Comparison of ENCODE assay signal across 1 cellular context in genomic region chr1:114154963-114155322, GRCh38.
A peak's percentile ranks its signal among the peaks of the same experiment; 100 is the strongest.
TF ChIP-seq lines count a peak whose summit lies in the region.

No MANE protein-coding gene starts in this region.

TF ChIP-seq in WTC11, 78 proteins besides CTCF, POLR2A, EP300 and RAD21 (continued from another document and continues in another):
- TF ChIP-seq PRDM15 (CRISPR knock-in tag; IDR thresholded peaks at IDR 0.05) (no peak), MXD4 (CRISPR knock-in tag; IDR thresholded peaks at IDR 0.05; ENCODE audit: borderline replicate concordance) (no peak), CDX4 (CRISPR knock-in tag; IDR thresholded peaks at IDR 0.05; ENCODE audit: borderline replicate concordance) (no peak), E2F1 (CRISPR knock-in tag; IDR thresholded peaks at IDR 0.05) (no peak), MLX (CRISPR knock-in tag; IDR thresholded peaks at IDR 0.05) (0 out of 2 replicates have a peak, but pooled peaks have one; percentile 52), SP1 (CRISPR knock-in tag; conservative IDR thresholded peaks at IDR 0.05) (no peak), JAZF1 (CRISPR knock-in tag; IDR thresholded peaks at IDR 0.05) (no peak), JUN (CRISPR knock-in tag; IDR thresholded peaks at IDR 0.05) (peak; percentile 96), ATF2 (CRISPR knock-in tag; IDR thresholded peaks at IDR 0.05; ENCODE audit: borderline replicate concordance, low read depth) (no peak), NFATC4 (CRISPR knock-in tag; IDR thresholded peaks at IDR 0.05) (no peak), ZNF532 (CRISPR knock-in tag; IDR thresholded peaks at IDR 0.05; ENCODE audit: borderline replicate concordance) (no peak), ZSCAN18 (CRISPR knock-in tag; IDR thresholded peaks at IDR 0.05) (no peak), FOXJ3 (CRISPR knock-in tag; IDR thresholded peaks at IDR 0.05; ENCODE audit: borderline replicate concordance) (no peak), USF1 (CRISPR knock-in tag; IDR thresholded peaks at IDR 0.05) (peak; percentile 70), ZBTB21 (CRISPR knock-in tag; IDR thresholded peaks at IDR 0.05; ENCODE audit: borderline replicate concordance) (peak; percentile 79; the same call in 1 of the 2 replicates), AR (CRISPR knock-in tag; IDR thresholded peaks at IDR 0.05) (no peak), TEAD4 (CRISPR knock-in tag; IDR thresholded peaks at IDR 0.05) (peak; percentile 84; the same call in 1 of the 2 replicates), IRF1 (CRISPR knock-in tag; IDR thresholded peaks at IDR 0.05) (peak; percentile 63; the same call in 1 of the 2 replicates), SMAD3 (CRISPR knock-in tag; IDR thresholded peaks at IDR 0.05; ENCODE audit: borderline replicate concordance) (no peak; the same call in 1 of the 2 replicates), ARID4B (CRISPR knock-in tag; IDR thresholded peaks at IDR 0.05; ENCODE audit: borderline replicate concordance) (peak; percentile 96), GABPB1 (CRISPR knock-in tag; IDR thresholded peaks at IDR 0.05) (no peak), MAX (CRISPR knock-in tag; IDR thresholded peaks at IDR 0.05) (peak; percentile 65; the same call in 1 of the 2 replicates), PRRX2 (CRISPR knock-in tag; IDR thresholded peaks at IDR 0.05) (no peak), RORB (CRISPR knock-in tag; IDR thresholded peaks at IDR 0.05) (no peak)
